Comparison of ENCODE assay signal across 8 cellular contexts in genomic region chr3:171328419-171329082, GRCh38.
DNase-seq lines count a peak whose midpoint lies in the region; ATAC-seq, FAIRE-seq and TF ChIP-seq lines count a peak whose summit lies in the region.

No MANE protein-coding gene starts in this region.

- in situ Hi-C loops in ACHN (cut with HindIII; ENCODE audit: low pct_ligation_motif_present, low pct_unique_long_range_greater_than_20kb, low sequenced_read_pairs): no loop called here

- DNase-seq in ACHN: peak; percentile 21
- DNase-seq in H54 (ENCODE audit: insufficient read length, low spot score): no peak
- peak; percentile 17 to 27 (median 26) for DNase-seq in T-helper 17 cell
- peak; percentile 34 for DNase-seq in choroid plexus epithelial cell (ENCODE audit: low read depth)
- DNase-seq in retinal pigment epithelial cell (ENCODE audit: low read depth): no peak
- DNase-seq in OCI-M2 (lab: John Stamatoyannopoulos, UW; ENCODE audit: unreplicated experiment): no peak

- no peaks in the 10 kb centered on the region for H3K27me3 Mint-ChIP-seq in T-helper 17 cell

- TF ChIP-seq POLR2A in H54 (IDR thresholded peaks at IDR 0.05; ENCODE audit: low read depth, low read length): no peak

- peak overlapping the region; percentile 58 for H3K4me3 Mint-ChIP-seq in T-helper 17 cell

- TF ChIP-seq CTCF in choroid plexus epithelial cell (conservative IDR thresholded peaks at IDR 0.05; ENCODE audit: low read depth, low read length) (peak; percentile 10), retinal pigment epithelial cell (conservative IDR thresholded peaks at IDR 0.05; ENCODE audit: low read depth, low read length) (peak; percentile 49)

- peak; percentile 60 for FAIRE-seq in H54 (lab: Jason Lieb, UNC)

- no peak overlapping the region for H3K27ac Mint-ChIP-seq in T-helper 17 cell

- peak; percentile 96 for ATAC-seq in T-helper 17 cell
- no peak for ATAC-seq in HG02870 (IDR thresholded peaks at IDR 0.05; ENCODE audit: unreplicated experiment)
- no peak for ATAC-seq in HG03196 (IDR thresholded peaks at IDR 0.05; ENCODE audit: unreplicated experiment)

- no peaks in the 10 kb centered on the region for H3K9me3 ChIP-seq in T-helper 17 cell (ENCODE audit: control insufficient read depth, low read length, poor library complexity, severe bottlenecking)

- H3K36me3 Mint-ChIP-seq in T-helper 17 cell (ENCODE audit: low read depth): peaks cover 3% of the 10 kb centered on the region

- H3K4me3 ChIP-seq in choroid plexus epithelial cell (ENCODE audit: low read depth, low read length) (no peak overlapping the region), retinal pigment epithelial cell (ENCODE audit: low read length) (no peak overlapping the region)

- H3K4me1 Mint-ChIP-seq in T-helper 17 cell: peaks cover 30% of the 10 kb centered on the region

Comparison
In these comparisons a context has a peak if more than half of its experiments do, and no peak if none do; other contexts are left out.
1. DNase-seq: peak in ACHN (single experiment), T-helper 17 cell (3 of 3) and choroid plexus epithelial cell (single experiment); none in H54 (single experiment), retinal pigment epithelial cell (single experiment) and OCI-M2 (single experiment).